ENCODE assay signal across 17 cellular contexts in genomic region chr13:101708115-101708514, GRCh38.
DNase-seq lines count a peak whose midpoint lies in the region; ATAC-seq, FAIRE-seq and TF ChIP-seq lines count a peak whose summit lies in the region.
"Had no signal": no experiment of that assay in that cellular context is flagged by ENCODE, and none has a peak within 500 bp of the region (broad histone marks: within the 10 kb centered on the region; RNA-seq: fewer than 3 reads in every experiment).

No MANE protein-coding gene starts in this region.

- H3K4me1 ChIP-seq in neural progenitor cell (no peaks in the 10 kb centered on the region), small intestine (ENCODE audit: control insufficient read depth in 2 of 2, insufficient read depth in 1 of 2, low read depth in 1 of 2, low read length in 1 of 2) (no peaks in the 10 kb centered on the region)

- H3K27me3 ChIP-seq in neural progenitor cell (no peaks in the 10 kb centered on the region), small intestine (ENCODE audit: control insufficient read depth in 2 of 2, insufficient read depth in 2 of 2, low read length in 2 of 2) (peaks cover 0 to 2% of the 10 kb centered on the region in 2 donors)
- H3K27me3 ChIP-seq: BLaER1 had no signal

- H3K27ac ChIP-seq in neural progenitor cell (no peak overlapping the region), small intestine (ENCODE audit: low read depth in 1 of 2, low read length in 1 of 2) (no peak overlapping the region)
- H3K27ac ChIP-seq: 22Rv1, BLaER1 had no signal

- no peak overlapping the region for H3K9ac ChIP-seq in neural progenitor cell
- H3K9ac ChIP-seq: BLaER1 had no signal

- H3K9me3 ChIP-seq in neural progenitor cell (ENCODE audit: low read depth): no peaks in the 10 kb centered on the region
- no peaks in the 10 kb centered on the region for H3K9me3 ChIP-seq in small intestine (ENCODE audit: control insufficient read depth, low read depth)
- H3K9me3 ChIP-seq: BLaER1 had no signal

- no peak overlapping the region for H3K4me2 ChIP-seq in neural progenitor cell

- no peak overlapping the region for H3K27ac Mint-ChIP-seq in natural killer cell treated with Interleukin-12 subunit alpha and Interleukin-12 subunit beta and Interleukin-15 and Interleukin-18, amount 100 ng/mL, for 72 hours
- H3K27ac Mint-ChIP-seq in natural killer cell (no peak overlapping the region), chondrocyte (ENCODE audit: unreplicated experiment) (peak overlapping the region; percentile 68), neural progenitor cell (no peak overlapping the region)
- H3K27ac Mint-ChIP-seq in activated T-helper 17 cell treated with anti-CD3 and anti-CD28 coated beads, Interleukin-2, amount 50 U/mL, for 72 hours: no peak overlapping the region
- H3K27ac Mint-ChIP-seq: CD4-positive, CD25-positive, alpha-beta regulatory T cell had no signal

- H4K20me1 ChIP-seq in neural progenitor cell (ENCODE audit: low read depth): no peaks in the 10 kb centered on the region
- H4K20me1 ChIP-seq: BLaER1 had no signal

- H2AFZ ChIP-seq in neural progenitor cell (replicated peaks): peak overlapping the region; percentile 26

- no peaks in the 10 kb centered on the region for H3K36me3 Mint-ChIP-seq in natural killer cell treated with Interleukin-12 subunit alpha and Interleukin-12 subunit beta and Interleukin-15 and Interleukin-18, amount 100 ng/mL, for 72 hours
- no peaks in the 10 kb centered on the region for H3K36me3 Mint-ChIP-seq in natural killer cell
- H3K36me3 Mint-ChIP-seq in chondrocyte (ENCODE audit: low read depth): peaks cover 45% of the 10 kb centered on the region
- H3K36me3 Mint-ChIP-seq in neural progenitor cell: no peaks in the 10 kb centered on the region
- H3K36me3 Mint-ChIP-seq in activated T-helper 17 cell treated with anti-CD3 and anti-CD28 coated beads, Interleukin-2, amount 50 U/mL, for 72 hours (ENCODE audit: low read depth): no peaks in the 10 kb centered on the region
- H3K36me3 Mint-ChIP-seq: CD4-positive, CD25-positive, alpha-beta regulatory T cell; IgD-negative memory B cell had no signal

- H3K27me3 Mint-ChIP-seq in natural killer cell treated with Interleukin-12 subunit alpha and Interleukin-12 subunit beta and Interleukin-15 and Interleukin-18, amount 100 ng/mL, for 72 hours: peaks cover 4 to 11% of the 10 kb centered on the region in 2 donors
- no peaks in the 10 kb centered on the region for H3K27me3 Mint-ChIP-seq in natural killer cell (ENCODE audit: low read depth in 2 of 2)
- no peaks in the 10 kb centered on the region for H3K27me3 Mint-ChIP-seq in chondrocyte (ENCODE audit: low read depth)
- no peaks in the 10 kb centered on the region for H3K27me3 Mint-ChIP-seq in neural progenitor cell (ENCODE audit: insufficient read depth, low read depth)
- peaks cover 17% of the 10 kb centered on the region for H3K27me3 Mint-ChIP-seq in activated T-helper 17 cell treated with anti-CD3 and anti-CD28 coated beads, Interleukin-2, amount 50 U/mL, for 72 hours
- H3K27me3 Mint-ChIP-seq: CD4-positive, CD25-positive, alpha-beta regulatory T cell had no signal

- intact Hi-C loops in natural killer cell (cut with micrococcal nuclease): no loop called here

- TF ChIP-seq CTCF in natural killer cell (IDR thresholded peaks at IDR 0.05) (no peak), chondrocyte (IDR thresholded peaks at IDR 0.05) (no peak), neural progenitor cell (IDR thresholded peaks at IDR 0.05) (no peak)

- H3K79me2 ChIP-seq in neural progenitor cell (ENCODE audit: low read depth): no peaks in the 10 kb centered on the region

- no peak for DNase-seq in natural killer cell treated with Interleukin-12 subunit alpha and Interleukin-12 subunit beta and Interleukin-15 and Interleukin-18, amount 100 ng/mL, for 72 hours (ENCODE audit: low spot score)
- DNase-seq in natural killer cell (no peak), chondrocyte (ENCODE audit: low spot score) (no peak), neural progenitor cell (ENCODE audit: low spot score) (no peak), small intestine (no peak), SK-N-DZ (ENCODE audit: low spot score) (no peak)
- DNase-seq: AML-193; CD4-positive, CD25-positive, alpha-beta regulatory T cell; DMS53; GOT3; KG1 had no signal

- H3K9me3 Mint-ChIP-seq in natural killer cell treated with Interleukin-12 subunit alpha and Interleukin-12 subunit beta and Interleukin-15 and Interleukin-18, amount 100 ng/mL, for 72 hours: no peaks in the 10 kb centered on the region
- H3K9me3 Mint-ChIP-seq in natural killer cell (peaks cover 3 to 4% of the 10 kb centered on the region in 2 donors), chondrocyte (ENCODE audit: low read depth) (no peaks in the 10 kb centered on the region), neural progenitor cell (peaks cover 2% of the 10 kb centered on the region)
- H3K9me3 Mint-ChIP-seq in activated T-helper 17 cell treated with anti-CD3 and anti-CD28 coated beads, Interleukin-2, amount 50 U/mL, for 72 hours: no peaks in the 10 kb centered on the region
- H3K9me3 Mint-ChIP-seq: IgD-negative memory B cell had no signal

- H3F3A ChIP-seq in neural progenitor cell (ENCODE audit: low read depth): no peaks in the 10 kb centered on the region

- ATAC-seq in natural killer cell treated with Interleukin-12 subunit alpha and Interleukin-12 subunit beta and Interleukin-15 and Interleukin-18, amount 100 ng/mL, for 72 hours: no peak
- no peak for ATAC-seq in natural killer cell
- ATAC-seq in activated T-helper 17 cell treated with anti-CD3 and anti-CD28 coated beads, Interleukin-2, amount 50 U/mL, for 72 hours (replicated peaks): no peak
- ATAC-seq: HCT116 had no signal

- H3K4me3 ChIP-seq in neural progenitor cell (no peak overlapping the region), small intestine (ENCODE audit: low read depth in 1 of 2, low read length in 2 of 2) (no peak overlapping the region)
- H3K4me3 ChIP-seq: BLaER1 had no signal

- peak overlapping the region; percentile 5 for H3K4me3 Mint-ChIP-seq in natural killer cell treated with Interleukin-12 subunit alpha and Interleukin-12 subunit beta and Interleukin-15 and Interleukin-18, amount 100 ng/mL, for 72 hours
- H3K4me3 Mint-ChIP-seq in natural killer cell: no peak overlapping the region
- no peak overlapping the region for H3K4me3 Mint-ChIP-seq in chondrocyte (ENCODE audit: unreplicated experiment)
- H3K4me3 Mint-ChIP-seq in neural progenitor cell: no peak overlapping the region
- H3K4me3 Mint-ChIP-seq in activated T-helper 17 cell treated with anti-CD3 and anti-CD28 coated beads, Interleukin-2, amount 50 U/mL, for 72 hours: no peak overlapping the region
- H3K4me3 Mint-ChIP-seq: CD4-positive, CD25-positive, alpha-beta regulatory T cell had no signal

- 76 to 100% (median 77%) methylated on average over 1 of the region's 1 CpG for WGBS in small intestine, 3 donors

- no peak for FAIRE-seq in small intestine (lab: Jason Lieb, UNC)
- FAIRE-seq: GM18507 had no signal

- H3K4me1 Mint-ChIP-seq in natural killer cell treated with Interleukin-12 subunit alpha and Interleukin-12 subunit beta and Interleukin-15 and Interleukin-18, amount 100 ng/mL, for 72 hours (ENCODE audit: low read depth in 2 of 2): peaks cover 8 to 10% of the 10 kb centered on the region in 2 donors
- H3K4me1 Mint-ChIP-seq in natural killer cell (peaks cover 10 to 12% of the 10 kb centered on the region in 2 donors), chondrocyte (ENCODE audit: low read depth) (peaks cover 58% of the 10 kb centered on the region), neural progenitor cell (peaks cover 3% of the 10 kb centered on the region)
- H3K4me1 Mint-ChIP-seq in activated T-helper 17 cell treated with anti-CD3 and anti-CD28 coated beads, Interleukin-2, amount 50 U/mL, for 72 hours: peaks cover 5% of the 10 kb centered on the region

- H3K36me3 ChIP-seq in neural progenitor cell (no peaks in the 10 kb centered on the region), small intestine (ENCODE audit: control insufficient read depth in 2 of 2, insufficient read depth in 2 of 2, low read length in 2 of 2) (no peaks in the 10 kb centered on the region)
- H3K36me3 ChIP-seq: BLaER1 had no signal
